38 cellular contexts compared by ENCODE assay signal in genomic region chr3:94607778-94608177, GRCh38.
"Had no signal": no experiment of that assay in that cellular context is flagged by ENCODE, and none has a peak within 500 bp of the region (broad histone marks: within the 10 kb centered on the region; RNA-seq: fewer than 3 reads in every experiment).

No MANE protein-coding gene starts in this region.

- FAIRE-seq: bronchial epithelial cell, K562 had no signal

- H3K4me1 ChIP-seq: SJCRH30 had no signal

- ATAC-seq: activated CD8-positive, alpha-beta memory T cell treated with anti-CD3 and anti-CD28 coated beads, Interleukin-2, amount 10 ng/mL, durations not matched to agents 7 days and 5 days; activated naive CD8-positive, alpha-beta T cell treated with anti-CD3 and anti-CD28 coated beads, Interleukin-2, amount 50 U/mL, for 24 hours; K562; Panc1 had no signal

- H3K27ac ChIP-seq: SJCRH30, SK-N-MC, WERI-Rb-1 had no signal

- H3K36me3 Mint-ChIP-seq: activated CD8-positive, alpha-beta memory T cell treated with anti-CD3 and anti-CD28 coated beads, Interleukin-2, amount 10 ng/mL, durations not matched to agents 7 days and 5 days; activated naive CD4-positive, alpha-beta T cell treated with anti-CD3 and anti-CD28 coated beads, Interleukin-2, amount 10 ng/mL, durations not matched to agents 7 days and 5 days; activated naive CD8-positive, alpha-beta T cell; brain had no signal

- H3K27ac Mint-ChIP-seq: activated CD4-positive, alpha-beta memory T cell treated with anti-CD3 and anti-CD28 coated beads, Interleukin-2, amount 10 ng/mL, durations not matched to agents 7 days and 5 days; activated CD8-positive, alpha-beta memory T cell treated with anti-CD3 and anti-CD28 coated beads, Interleukin-2, amount 10 ng/mL, durations not matched to agents 7 days and 5 days; activated naive CD4-positive, alpha-beta T cell treated with anti-CD3 and anti-CD28 coated beads, Interleukin-2, amount 10 ng/mL, durations not matched to agents 7 days and 5 days; activated naive CD8-positive, alpha-beta T cell; activated naive CD8-positive, alpha-beta T cell treated with anti-CD3 and anti-CD28 coated beads, Interleukin-2, amount 50 U/mL, for 24 hours; brain had no signal

- H3K27me3 ChIP-seq: SJCRH30 had no signal

- H3K9me3 ChIP-seq: SJCRH30 had no signal

- H3K4me1 Mint-ChIP-seq: activated CD4-positive, alpha-beta memory T cell treated with anti-CD3 and anti-CD28 coated beads, Interleukin-2, amount 10 ng/mL, durations not matched to agents 7 days and 5 days; activated CD8-positive, alpha-beta memory T cell treated with anti-CD3 and anti-CD28 coated beads, Interleukin-2, amount 10 ng/mL, durations not matched to agents 7 days and 5 days; activated naive CD4-positive, alpha-beta T cell treated with anti-CD3 and anti-CD28 coated beads, Interleukin-2, amount 10 ng/mL, durations not matched to agents 7 days and 5 days; activated naive CD8-positive, alpha-beta T cell treated with anti-CD3 and anti-CD28 coated beads, Interleukin-2, amount 50 U/mL, for 24 hours had no signal

- H3K36me3 ChIP-seq: SJCRH30, WERI-Rb-1 had no signal

- H3K27me3 Mint-ChIP-seq: activated CD4-positive, alpha-beta memory T cell treated with anti-CD3 and anti-CD28 coated beads, Interleukin-2, amount 10 ng/mL, durations not matched to agents 7 days and 5 days; activated CD8-positive, alpha-beta memory T cell treated with anti-CD3 and anti-CD28 coated beads, Interleukin-2, amount 10 ng/mL, durations not matched to agents 7 days and 5 days; activated naive CD4-positive, alpha-beta T cell treated with anti-CD3 and anti-CD28 coated beads, Interleukin-2, amount 10 ng/mL, durations not matched to agents 7 days and 5 days; activated naive CD8-positive, alpha-beta T cell; activated naive CD8-positive, alpha-beta T cell treated with anti-CD3 and anti-CD28 coated beads, Interleukin-2, amount 50 U/mL, for 24 hours had no signal

- H3K4me3 ChIP-seq: K562, SJCRH30, SK-N-MC had no signal

- H3K9me3 Mint-ChIP-seq: activated naive CD4-positive, alpha-beta T cell treated with anti-CD3 and anti-CD28 coated beads, Interleukin-2, amount 10 ng/mL, durations not matched to agents 7 days and 5 days; activated naive CD8-positive, alpha-beta T cell treated with anti-CD3 and anti-CD28 coated beads, Interleukin-2, amount 50 U/mL, for 24 hours; brain had no signal

- H3K4me3 Mint-ChIP-seq: activated CD4-positive, alpha-beta memory T cell treated with anti-CD3 and anti-CD28 coated beads, Interleukin-2, amount 10 ng/mL, durations not matched to agents 7 days and 5 days; activated CD8-positive, alpha-beta memory T cell treated with anti-CD3 and anti-CD28 coated beads, Interleukin-2, amount 10 ng/mL, durations not matched to agents 7 days and 5 days; activated naive CD4-positive, alpha-beta T cell treated with anti-CD3 and anti-CD28 coated beads, Interleukin-2, amount 10 ng/mL, durations not matched to agents 7 days and 5 days; activated naive CD8-positive, alpha-beta T cell; activated naive CD8-positive, alpha-beta T cell treated with anti-CD3 and anti-CD28 coated beads, Interleukin-2, amount 50 U/mL, for 24 hours; brain had no signal

- DNase-seq: activated CD4-positive, alpha-beta memory T cell treated with anti-CD3 and anti-CD28 coated beads, Interleukin-2, amount 10 ng/mL, durations not matched to agents 7 days and 5 days; activated CD4-positive, alpha-beta T cell treated with anti-CD3 and anti-CD28 coated beads for 1 hour; activated CD4-positive, alpha-beta T cell treated with anti-CD3 and anti-CD28 coated beads for 48 hours; activated CD4-positive, CD25-positive, alpha-beta regulatory T cell; activated CD8-positive, alpha-beta memory T cell treated with anti-CD3 and anti-CD28 coated beads for 24 hours; activated CD8-positive, alpha-beta memory T cell treated with anti-CD3 and anti-CD28 coated beads, Interleukin-2, amount 10 ng/mL, durations not matched to agents 7 days and 5 days; activated CD8-positive, alpha-beta memory T cell treated with anti-CD3 and anti-CD28 coated beads, Interleukin-2, amount 50 U/mL, for 48 hours; activated effector memory CD4-positive, alpha-beta T cell treated with Interleukin-2 at 50 U/mL for 16 hours; activated naive CD4-positive, alpha-beta T cell treated with anti-CD3 and anti-CD28 coated beads, Interleukin-2, amount 10 ng/mL, durations not matched to agents 7 days and 5 days; activated naive CD8-positive, alpha-beta T cell treated with anti-CD3 and anti-CD28 coated beads, Interleukin-2, amount 50 U/mL, for 24 hours; activated T-cell treated with anti-CD3 and anti-CD28 coated beads, Interleukin-2, amount 50 U/mL, for 48 hours; anterior cingulate cortex; caudate nucleus; cerebellar nuclear complex; MM.1S; NCI-H1048; NCI-H1105 treated with DMSO at 0.1 percent for 48 hours; NCI-H1436; NCI-H1694; NCI-H1930; NCI-H2081 treated with DMSO at 0.1 percent for 48 hours; NCI-H226; NCI-H446 treated with DMSO at 0.1 percent for 48 hours; NCI-H524; NK-92 treated with Interleukin-12 subunit alpha and Interleukin-12 subunit beta, amount 100 ng/mL, for 24 hours; SHP77; SJCRH30; SW 1271; T-helper 1 cell; T-helper 2 cell; T-helper 9 cell; WERI-Rb-1 had no signal
